ENCODE assay signal across 23 cellular contexts in the genomic region with DNA sequence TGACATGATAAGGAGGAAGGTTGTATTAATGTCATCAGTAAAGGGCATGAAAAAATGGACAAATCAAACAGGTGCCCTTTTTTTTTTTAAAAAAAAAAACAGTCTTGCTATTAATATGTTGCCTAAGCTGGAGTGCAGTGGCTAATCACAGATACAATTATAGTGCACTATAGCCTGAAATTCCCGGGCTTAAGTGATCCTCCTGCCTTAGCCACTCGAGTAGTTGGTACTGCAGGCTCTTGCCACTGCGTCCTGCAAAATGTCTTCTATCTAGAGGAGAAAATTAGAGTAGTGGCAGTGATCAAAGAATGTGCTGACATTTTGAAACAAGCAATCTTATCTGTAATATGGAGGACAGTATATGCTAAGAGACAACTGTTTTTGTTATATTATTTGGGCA.
"Had no signal": no experiment of that assay in that cellular context is flagged by ENCODE, and none has a peak within 500 bp of the region (broad histone marks: within the 10 kb centered on the region; RNA-seq: fewer than 3 reads in every experiment).

No MANE protein-coding gene starts in this region.

- H3K4me1 Mint-ChIP-seq: naive B cell had no signal

- DNase-seq: dermis blood vessel endothelial cell; dorsolateral prefrontal cortex; effector CD4-positive, alpha-beta T cell; effector memory CD4-positive, alpha-beta T cell; foreskin keratinocyte; heart left ventricle; hypothalamus; immature natural killer cell; islet precursor cell; kidney; kidney glomerular epithelial cell; left colon; left ventricle myocardium inferior; lower lobe of right lung; mesenchymal stem cell; mucosa of descending colon; naive B cell had no signal

- H3K4me3 ChIP-seq: coronary artery, dorsolateral prefrontal cortex, esophagus muscularis mucosa, gastroesophageal sphincter, heart left ventricle, hepatocyte, left ventricle myocardium inferior, lower lobe of right lung, mucosa of descending colon had no signal

- H3K27ac Mint-ChIP-seq: mesothelial cell of epicardium, naive B cell had no signal

- H3K27ac ChIP-seq: coronary artery, dorsolateral prefrontal cortex, esophagus muscularis mucosa, foreskin keratinocyte, gastroesophageal sphincter, heart left ventricle, hepatocyte, left ventricle myocardium inferior, lower lobe of right lung had no signal

- H3K36me3 ChIP-seq: esophagus muscularis mucosa, left ventricle myocardium inferior, lower lobe of right lung had no signal

- H3K27me3 ChIP-seq: dorsolateral prefrontal cortex, esophagus muscularis mucosa, foreskin keratinocyte, gastroesophageal sphincter, heart left ventricle, hepatocyte had no signal

- H3K9me3 Mint-ChIP-seq: immature natural killer cell had no signal

- H3K9me3 ChIP-seq: esophagus muscularis mucosa, gastroesophageal sphincter, lower lobe of right lung, mucosa of descending colon had no signal

- H3K4me3 Mint-ChIP-seq: immature natural killer cell, mesothelial cell of epicardium, naive B cell had no signal

- H3K4me1 ChIP-seq: esophagus muscularis mucosa, foreskin keratinocyte, gastroesophageal sphincter, heart left ventricle, left ventricle myocardium inferior, lower lobe of right lung had no signal

- ATAC-seq: foreskin keratinocyte, gastroesophageal sphincter, left colon, left lobe of liver, lower lobe of right lung, mucosa of descending colon had no signal

- H3K27me3 Mint-ChIP-seq: naive B cell had no signal
